9 cellular contexts compared by ENCODE assay signal in the genomic region with DNA sequence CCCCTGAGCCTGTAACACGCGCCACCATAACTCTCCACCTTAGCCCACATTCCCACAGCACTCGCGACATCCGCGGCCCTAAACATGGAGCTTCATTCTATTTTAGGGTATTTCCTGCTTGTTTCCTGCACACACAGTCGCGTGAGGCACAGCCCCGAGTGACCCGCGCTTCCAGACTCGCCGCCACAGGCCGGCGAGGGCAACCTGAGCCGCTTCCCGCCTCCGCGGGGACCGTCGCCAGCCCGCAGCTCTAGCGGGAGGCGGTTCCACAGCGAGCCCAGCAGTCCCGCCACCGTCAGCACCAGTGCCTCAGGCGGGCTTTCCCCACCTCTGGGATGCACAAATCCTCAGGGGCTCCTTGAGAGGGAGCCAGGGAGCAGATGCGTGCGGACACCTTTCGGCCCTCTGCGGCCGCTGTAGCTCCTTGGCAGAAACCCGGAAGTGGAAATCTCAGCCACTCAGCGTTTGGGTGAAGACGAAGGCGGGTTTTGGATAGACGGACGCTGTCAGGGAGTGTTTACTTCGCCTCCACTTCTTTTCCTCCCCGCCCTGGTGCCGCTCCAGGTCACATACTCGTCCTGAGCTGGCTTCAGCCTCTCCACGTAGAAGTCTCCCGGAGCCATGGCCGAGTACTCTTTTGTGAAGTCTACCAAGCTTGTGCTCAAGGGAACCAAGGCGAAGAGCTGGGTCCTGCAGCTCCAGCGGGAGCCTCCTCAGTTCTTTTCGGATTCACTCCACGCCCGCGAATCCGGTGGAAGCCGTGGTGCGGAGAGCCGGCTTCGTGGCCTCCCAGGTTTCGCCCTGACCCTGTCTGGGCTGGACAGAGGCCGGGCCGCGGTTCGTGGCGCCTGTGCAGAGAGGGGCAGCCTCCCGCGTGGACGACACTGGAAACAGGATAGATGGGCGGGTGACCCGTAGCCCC.
DNase-seq lines count a peak whose midpoint lies in the region; ATAC-seq and TF ChIP-seq lines count a peak whose summit lies in the region.
"Had no signal": no experiment of that assay in that cellular context is flagged by ENCODE, and none has a peak within 500 bp of the region (broad histone marks: within the 10 kb centered on the region; RNA-seq: fewer than 3 reads in every experiment).

No MANE protein-coding gene starts in this region.

- H3K9ac ChIP-seq in NT2/D1 (ENCODE audit: insufficient read length, low read depth), result peak overlapping the region; percentile 76

- TF ChIP-seq CTCF in GM12865 (IDR thresholded peaks at IDR 0.05; ENCODE audit: insufficient read depth, low read depth, low read length, missing control alignments) (peak; percentile 17), ascending aorta (IDR thresholded peaks at IDR 0.05) (no peak)

- peak overlapping the region; percentile 54 for H3K4me3 ChIP-seq in GM12865 (ENCODE audit: low read depth, low read length)
- H3K4me3 ChIP-seq in NT2/D1 (ENCODE audit: insufficient read length, low read depth), result peak overlapping the region; percentile 65
- H3K4me3 ChIP-seq in skin epidermis, result peak overlapping the region in 6 of 7 experiments; percentile 10 to 50 (median 35)
- no peak overlapping the region for H3K4me3 ChIP-seq in ascending aorta

- H3K27ac ChIP-seq in skin epidermis, result peak overlapping the region in 2 of 21 experiments; percentile 60 to 62
- no peak overlapping the region for H3K27ac ChIP-seq in ascending aorta

- peaks cover 3% of the 10 kb centered on the region for H3K27me3 ChIP-seq in NT2/D1 (ENCODE audit: insufficient read depth, insufficient read length)
- H3K27me3 ChIP-seq in ascending aorta, result no peaks in the 10 kb centered on the region

- peak; percentile 85 for DNase-seq in GM12865 (ENCODE audit: low read depth)
- peak; percentile 77 for DNase-seq in NT2/D1 (ENCODE audit: low read depth, low spot score)
- peak; percentile 68 for DNase-seq in fibroblast of peridontal ligament (ENCODE audit: extremely low read depth)
- DNase-seq in ecto neural progenitor cell (ENCODE audit: low spot score), result no peak
- no peak for DNase-seq in SW 1271 (lab: John Stamatoyannopoulos, UW)
- DNase-seq in ascending aorta (ENCODE audit: low spot score in 2 of 2), result no peak
- DNase-seq: activated CD4-positive, alpha-beta T cell treated with anti-CD3 and anti-CD28 coated beads, Interleukin-2, amount 10 ng/mL, durations not matched to agents 24 days and 14 days had no signal

- H3K4me1 ChIP-seq in NT2/D1 (ENCODE audit: insufficient read depth, insufficient read length) (no peaks in the 10 kb centered on the region), ascending aorta (no peaks in the 10 kb centered on the region)

- intact Hi-C loops in ascending aorta (cut with DNase I), result no loop called here

- ATAC-seq in HG03521 (IDR thresholded peaks at IDR 0.05; ENCODE audit: unreplicated experiment), result no peak

- H3K36me3 ChIP-seq in NT2/D1 (ENCODE audit: insufficient read depth, insufficient read length, low read length), result no peaks in the 10 kb centered on the region
- no peaks in the 10 kb centered on the region for H3K36me3 ChIP-seq in ascending aorta

- H3K9me3 ChIP-seq in NT2/D1 (ENCODE audit: insufficient read depth, low read length) (no peaks in the 10 kb centered on the region), ascending aorta (peaks cover 0 to 3% of the 10 kb centered on the region in 2 donors)

Comparison
In these comparisons a context has a peak if more than half of its experiments do, and no peak if none do; other contexts are left out.
1. DNase-seq: peak in GM12865 (single experiment), NT2/D1 (single experiment) and fibroblast of peridontal ligament (single experiment); none in ecto neural progenitor cell (single experiment), SW 1271 (0 of 2) and ascending aorta (0 of 2).
2. H3K4me3 ChIP-seq: peak in GM12865 (single experiment), NT2/D1 (single experiment) and skin epidermis (6 of 7); none in ascending aorta (0 of 2).